ENCODE assay signal across 1 cellular context in genomic region chr2:69829243-69830044, GRCh38.
A peak's percentile ranks its signal among the peaks of the same experiment; 100 is the strongest.
TF ChIP-seq lines count a peak whose summit lies in the region.

A gene with protein sequence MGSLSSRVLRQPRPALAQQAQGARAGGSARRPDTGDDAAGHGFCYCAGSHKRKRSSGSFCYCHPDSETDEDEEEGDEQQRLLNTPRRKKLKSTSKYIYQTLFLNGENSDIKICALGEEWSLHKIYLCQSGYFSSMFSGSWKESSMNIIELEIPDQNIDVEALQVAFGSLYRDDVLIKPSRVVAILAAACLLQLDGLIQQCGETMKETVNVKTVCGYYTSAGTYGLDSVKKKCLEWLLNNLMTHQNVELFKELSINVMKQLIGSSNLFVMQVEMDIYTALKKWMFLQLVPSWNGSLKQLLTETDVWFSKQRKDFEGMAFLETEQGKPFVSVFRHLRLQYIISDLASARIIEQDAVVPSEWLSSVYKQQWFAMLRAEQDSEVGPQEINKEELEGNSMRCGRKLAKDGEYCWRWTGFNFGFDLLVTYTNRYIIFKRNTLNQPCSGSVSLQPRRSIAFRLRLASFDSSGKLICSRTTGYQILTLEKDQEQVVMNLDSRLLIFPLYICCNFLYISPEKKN (plus strand): TSS chr2:69829660. CDS start chr2:69829893, 233 bp downstream.

TF ChIP-seq in K562, 482 proteins besides CTCF, POLR2A, EP300 and RAD21 (continued from another document and continues in another):
- no peak for TF ChIP-seq POLR3G (IDR thresholded peaks at IDR 0.05; ENCODE audit: extremely low read depth, insufficient read length, insufficient replicate concordance)
- peak; percentile 87 for TF ChIP-seq ZBTB1 (CRISPR knock-in tag; IDR thresholded peaks at IDR 0.05; ENCODE audit: borderline replicate concordance, low read depth)
- no peak for TF ChIP-seq TSHZ1 (CRISPR knock-in tag; IDR thresholded peaks at IDR 0.05)
- TF ChIP-seq, protein P1, sequence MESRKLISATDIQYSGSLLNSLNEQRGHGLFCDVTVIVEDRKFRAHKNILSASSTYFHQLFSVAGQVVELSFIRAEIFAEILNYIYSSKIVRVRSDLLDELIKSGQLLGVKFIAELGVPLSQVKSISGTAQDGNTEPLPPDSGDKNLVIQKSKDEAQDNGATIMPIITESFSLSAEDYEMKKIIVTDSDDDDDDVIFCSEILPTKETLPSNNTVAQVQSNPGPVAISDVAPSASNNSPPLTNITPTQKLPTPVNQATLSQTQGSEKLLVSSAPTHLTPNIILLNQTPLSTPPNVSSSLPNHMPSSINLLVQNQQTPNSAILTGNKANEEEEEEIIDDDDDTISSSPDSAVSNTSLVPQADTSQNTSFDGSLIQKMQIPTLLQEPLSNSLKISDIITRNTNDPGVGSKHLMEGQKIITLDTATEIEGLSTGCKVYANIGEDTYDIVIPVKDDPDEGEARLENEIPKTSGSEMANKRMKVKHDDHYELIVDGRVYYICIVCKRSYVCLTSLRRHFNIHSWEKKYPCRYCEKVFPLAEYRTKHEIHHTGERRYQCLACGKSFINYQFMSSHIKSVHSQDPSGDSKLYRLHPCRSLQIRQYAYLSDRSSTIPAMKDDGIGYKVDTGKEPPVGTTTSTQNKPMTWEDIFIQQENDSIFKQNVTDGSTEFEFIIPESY (CRISPR knock-in tag; IDR thresholded peaks at IDR 0.05): 0 out of 2 replicates have a peak, but pooled peaks have one; percentile 24
- TF ChIP-seq PPARD (CRISPR knock-in tag; IDR thresholded peaks at IDR 0.05): no peak
- TF ChIP-seq ZSCAN29 (IDR thresholded peaks at IDR 0.05): peak; percentile 63; the same call in 1 of the 2 replicates
- TF ChIP-seq BHLHE40 (IDR thresholded peaks at IDR 0.05; ENCODE audit: low read length): peak; percentile 82
- TF ChIP-seq LARP7 (IDR thresholded peaks at IDR 0.05): no peak
- TF ChIP-seq XRCC4 (IDR thresholded peaks at IDR 0.05; ENCODE audit: extremely low read depth, insufficient read depth, insufficient read length): no peak
- peak; percentile 85 for TF ChIP-seq TAF9B (IDR thresholded peaks at IDR 0.05; ENCODE audit: partially characterized antibody)
- TF ChIP-seq TGIF2 (CRISPR knock-in tag; IDR thresholded peaks at IDR 0.05): no peak
- no peak for TF ChIP-seq STAT6 (CRISPR knock-in tag; IDR thresholded peaks at IDR 0.05)
- peak; percentile 97 for TF ChIP-seq CXXC5 (CRISPR knock-in tag; IDR thresholded peaks at IDR 0.05)
- TF ChIP-seq ZNF79 (CRISPR knock-in tag; IDR thresholded peaks at IDR 0.05; ENCODE audit: low read depth): no peak
- TF ChIP-seq SNRNP70 (optimal IDR thresholded peaks at IDR 0.05; ENCODE audit: low read depth, low read length): no peak
- no peak for TF ChIP-seq ZBTB34 (CRISPR knock-in tag; IDR thresholded peaks at IDR 0.05)
- peak; percentile 78 for TF ChIP-seq TBP (optimal IDR thresholded peaks at IDR 0.05; ENCODE audit: low read depth, low read length)
- no peak for TF ChIP-seq GATAD2A (IDR thresholded peaks at IDR 0.05)
- TF ChIP-seq, protein P2, sequence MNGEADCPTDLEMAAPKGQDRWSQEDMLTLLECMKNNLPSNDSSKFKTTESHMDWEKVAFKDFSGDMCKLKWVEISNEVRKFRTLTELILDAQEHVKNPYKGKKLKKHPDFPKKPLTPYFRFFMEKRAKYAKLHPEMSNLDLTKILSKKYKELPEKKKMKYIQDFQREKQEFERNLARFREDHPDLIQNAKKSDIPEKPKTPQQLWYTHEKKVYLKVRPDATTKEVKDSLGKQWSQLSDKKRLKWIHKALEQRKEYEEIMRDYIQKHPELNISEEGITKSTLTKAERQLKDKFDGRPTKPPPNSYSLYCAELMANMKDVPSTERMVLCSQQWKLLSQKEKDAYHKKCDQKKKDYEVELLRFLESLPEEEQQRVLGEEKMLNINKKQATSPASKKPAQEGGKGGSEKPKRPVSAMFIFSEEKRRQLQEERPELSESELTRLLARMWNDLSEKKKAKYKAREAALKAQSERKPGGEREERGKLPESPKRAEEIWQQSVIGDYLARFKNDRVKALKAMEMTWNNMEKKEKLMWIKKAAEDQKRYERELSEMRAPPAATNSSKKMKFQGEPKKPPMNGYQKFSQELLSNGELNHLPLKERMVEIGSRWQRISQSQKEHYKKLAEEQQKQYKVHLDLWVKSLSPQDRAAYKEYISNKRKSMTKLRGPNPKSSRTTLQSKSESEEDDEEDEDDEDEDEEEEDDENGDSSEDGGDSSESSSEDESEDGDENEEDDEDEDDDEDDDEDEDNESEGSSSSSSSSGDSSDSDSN (IDR thresholded peaks at IDR 0.05; ENCODE audit: borderline replicate concordance in 1 of 2, low read depth in 2 of 2, low read length in 2 of 2): 0 out of 4 replicates have a peak, but pooled peaks of 1 of the 2 experiments have one; percentile 31
- TF ChIP-seq, protein P3, sequence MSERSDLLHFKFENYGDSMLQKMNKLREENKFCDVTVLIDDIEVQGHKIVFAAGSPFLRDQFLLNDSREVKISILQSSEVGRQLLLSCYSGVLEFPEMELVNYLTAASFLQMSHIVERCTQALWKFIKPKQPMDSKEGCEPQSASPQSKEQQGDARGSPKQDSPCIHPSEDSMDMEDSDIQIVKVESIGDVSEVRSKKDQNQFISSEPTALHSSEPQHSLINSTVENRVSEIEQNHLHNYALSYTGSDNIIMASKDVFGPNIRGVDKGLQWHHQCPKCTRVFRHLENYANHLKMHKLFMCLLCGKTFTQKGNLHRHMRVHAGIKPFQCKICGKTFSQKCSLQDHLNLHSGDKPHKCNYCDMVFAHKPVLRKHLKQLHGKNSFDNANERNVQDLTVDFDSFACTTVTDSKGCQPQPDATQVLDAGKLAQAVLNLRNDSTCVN (CRISPR knock-in tag; IDR thresholded peaks at IDR 0.05): no peak
- TF ChIP-seq RB1 (IDR thresholded peaks at IDR 0.05; ENCODE audit: low read depth): peak; percentile 89; the same call in 1 of the 2 replicates
- no peak for TF ChIP-seq RFX1 (IDR thresholded peaks at IDR 0.05)
- no peak for TF ChIP-seq SRSF9 (IDR thresholded peaks at IDR 0.05; ENCODE audit: borderline replicate concordance, low read depth, low read length)
- TF ChIP-seq ZNF431 (CRISPR knock-in tag; IDR thresholded peaks at IDR 0.05): peak; percentile 82
- no peak for TF ChIP-seq ARHGAP35 (IDR thresholded peaks at IDR 0.05; ENCODE audit: partially characterized antibody)
- TF ChIP-seq IRF2 (CRISPR knock-in tag; IDR thresholded peaks at IDR 0.05): no peak
- no peak for TF ChIP-seq JUNB (CRISPR knock-in tag; conservative IDR thresholded peaks at IDR 0.05)
- no peak for TF ChIP-seq ZNF445 (CRISPR knock-in tag; IDR thresholded peaks at IDR 0.05; ENCODE audit: low read depth)
- TF ChIP-seq SPI1 (IDR thresholded peaks at IDR 0.05; ENCODE audit: borderline replicate concordance, low read depth, low read length): no peak
- TF ChIP-seq RUNX1 (IDR thresholded peaks at IDR 0.05; ENCODE audit: low read depth): no peak
- TF ChIP-seq, protein P4, sequence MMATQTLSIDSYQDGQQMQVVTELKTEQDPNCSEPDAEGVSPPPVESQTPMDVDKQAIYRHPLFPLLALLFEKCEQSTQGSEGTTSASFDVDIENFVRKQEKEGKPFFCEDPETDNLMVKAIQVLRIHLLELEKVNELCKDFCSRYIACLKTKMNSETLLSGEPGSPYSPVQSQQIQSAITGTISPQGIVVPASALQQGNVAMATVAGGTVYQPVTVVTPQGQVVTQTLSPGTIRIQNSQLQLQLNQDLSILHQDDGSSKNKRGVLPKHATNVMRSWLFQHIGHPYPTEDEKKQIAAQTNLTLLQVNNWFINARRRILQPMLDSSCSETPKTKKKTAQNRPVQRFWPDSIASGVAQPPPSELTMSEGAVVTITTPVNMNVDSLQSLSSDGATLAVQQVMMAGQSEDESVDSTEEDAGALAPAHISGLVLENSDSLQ (IDR thresholded peaks at IDR 0.05): no peak
- TF ChIP-seq ZNF143 (CRISPR knock-in tag; IDR thresholded peaks at IDR 0.05): no peak
- TF ChIP-seq ZNF583 (CRISPR knock-in tag; IDR thresholded peaks at IDR 0.05): no peak; the same call in 1 of the 2 replicates
- TF ChIP-seq NR2C2 (CRISPR knock-in tag; IDR thresholded peaks at IDR 0.05): peak; percentile 80; the same call in 1 of the 2 replicates
- TF ChIP-seq NR2C2 (tag; IDR thresholded peaks at IDR 0.05): peak; percentile 70
- no peak for TF ChIP-seq TEAD4 (IDR thresholded peaks at IDR 0.05; ENCODE audit: low read length)
- TF ChIP-seq TEAD4 (CRISPR knock-in tag; IDR thresholded peaks at IDR 0.05; ENCODE audit: borderline replicate concordance): peak; percentile 12; the same call in 1 of the 2 replicates
- TF ChIP-seq HINFP (tag; conservative IDR thresholded peaks at IDR 0.05; ENCODE audit: low read depth): no peak; the same call in 1 of the 2 replicates
- TF ChIP-seq KLF10 (CRISPR knock-in tag; IDR thresholded peaks at IDR 0.05): no peak
- TF ChIP-seq ZZZ3 (IDR thresholded peaks at IDR 0.05): no peak
- TF ChIP-seq, protein P5, sequence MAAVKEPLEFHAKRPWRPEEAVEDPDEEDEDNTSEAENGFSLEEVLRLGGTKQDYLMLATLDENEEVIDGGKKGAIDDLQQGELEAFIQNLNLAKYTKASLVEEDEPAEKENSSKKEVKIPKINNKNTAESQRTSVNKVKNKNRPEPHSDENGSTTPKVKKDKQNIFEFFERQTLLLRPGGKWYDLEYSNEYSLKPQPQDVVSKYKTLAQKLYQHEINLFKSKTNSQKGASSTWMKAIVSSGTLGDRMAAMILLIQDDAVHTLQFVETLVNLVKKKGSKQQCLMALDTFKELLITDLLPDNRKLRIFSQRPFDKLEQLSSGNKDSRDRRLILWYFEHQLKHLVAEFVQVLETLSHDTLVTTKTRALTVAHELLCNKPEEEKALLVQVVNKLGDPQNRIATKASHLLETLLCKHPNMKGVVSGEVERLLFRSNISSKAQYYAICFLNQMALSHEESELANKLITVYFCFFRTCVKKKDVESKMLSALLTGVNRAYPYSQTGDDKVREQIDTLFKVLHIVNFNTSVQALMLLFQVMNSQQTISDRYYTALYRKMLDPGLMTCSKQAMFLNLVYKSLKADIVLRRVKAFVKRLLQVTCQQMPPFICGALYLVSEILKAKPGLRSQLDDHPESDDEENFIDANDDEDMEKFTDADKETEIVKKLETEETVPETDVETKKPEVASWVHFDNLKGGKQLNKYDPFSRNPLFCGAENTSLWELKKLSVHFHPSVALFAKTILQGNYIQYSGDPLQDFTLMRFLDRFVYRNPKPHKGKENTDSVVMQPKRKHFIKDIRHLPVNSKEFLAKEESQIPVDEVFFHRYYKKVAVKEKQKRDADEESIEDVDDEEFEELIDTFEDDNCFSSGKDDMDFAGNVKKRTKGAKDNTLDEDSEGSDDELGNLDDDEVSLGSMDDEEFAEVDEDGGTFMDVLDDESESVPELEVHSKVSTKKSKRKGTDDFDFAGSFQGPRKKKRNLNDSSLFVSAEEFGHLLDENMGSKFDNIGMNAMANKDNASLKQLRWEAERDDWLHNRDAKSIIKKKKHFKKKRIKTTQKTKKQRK (IDR thresholded peaks at IDR 0.05; ENCODE audit: borderline replicate concordance, low read depth, low read length): no peak
